8 cellular contexts compared by ENCODE assay signal in genomic region chr20:53914861-53915458, GRCh38.
DNase-seq lines count a peak whose midpoint lies in the region; ATAC-seq and TF ChIP-seq lines count a peak whose summit lies in the region.

No MANE protein-coding gene starts in this region.

- H3K4ac ChIP-seq in trophoblast cell (ENCODE audit: low read depth, low read length): no peak overlapping the region

- DNase-seq in GM23248 (no peak), SK-N-MC (ENCODE audit: low read depth, low spot score) (no peak), fibroblast of mammary gland (ENCODE audit: low read depth) (no peak), trophoblast cell (no peak), NCI-H187 (lab: John Stamatoyannopoulos, UW) (no peak), HPDE6-E6E7 (ENCODE audit: extremely low spot score) (no peak)
- no peak for DNase-seq in stimulated activated CD4-positive, alpha-beta T cell treated with anti-CD3 and anti-CD28 coated beads, Interleukin-4, amount 100 ng/mL, for 24 hours

- H3K9ac ChIP-seq in GM23248: peak overlapping the region; percentile 83
- H3K9ac ChIP-seq in SK-N-MC (ENCODE audit: insufficient read length): peak overlapping the region; percentile 85
- H3K9ac ChIP-seq in trophoblast cell (ENCODE audit: low read length): no peak overlapping the region

- no peak overlapping the region for H2BK5ac ChIP-seq in trophoblast cell (ENCODE audit: low read depth, low read length, poor library complexity)

- TF ChIP-seq CTCF in fibroblast of mammary gland (conservative IDR thresholded peaks at IDR 0.05; ENCODE audit: control insufficient read depth, insufficient read depth, low read depth, low read length): peak; percentile 21

- 6 to 8% methylated on average over 7 to 8 of the region's 8 CpGs for WGBS in GM23248 (ENCODE audit: low coverage in 1 of 2, low lambda C conversion rate in 2 of 2, missing lambda C conversion rate in 2 of 2), 2 experiments
- no CpG with 5 or more reads among the region's 8 CpGs for WGBS in trophoblast cell (ENCODE audit: extremely low coverage, insufficient coverage, insufficient read length)

- no peaks in the 10 kb centered on the region for H4K20me1 ChIP-seq in GM23248 (ENCODE audit: insufficient read depth)

- H3K18ac ChIP-seq in trophoblast cell (ENCODE audit: low read length): no peak overlapping the region

- in situ Hi-C loops in GM23248 (cut with MboI): loop anchor here (10.0 to 25.0 kb wide), 2 partner anchors 153 to 340 kb away; no protein-coding TSS in a partner anchor

- H4K12ac ChIP-seq in trophoblast cell (ENCODE audit: low read depth, low read length): no peak overlapping the region

- no peak overlapping the region for H2AK5ac ChIP-seq in trophoblast cell (ENCODE audit: low read length)

- peaks cover 40% of the 10 kb centered on the region for H3F3A ChIP-seq in GM23248 (ENCODE audit: insufficient read depth)

- no peak overlapping the region for H2BK120ac ChIP-seq in trophoblast cell (ENCODE audit: insufficient read depth, low read length, poor library complexity)

- no peak for ATAC-seq in GM18870 (IDR thresholded peaks at IDR 0.05; ENCODE audit: unreplicated experiment)

- H2AFZ ChIP-seq in GM23248: peak overlapping the region; percentile 88
- no peak overlapping the region for H2AFZ ChIP-seq in trophoblast cell (ENCODE audit: insufficient read depth, low read length, poor library complexity)

- H3K4me1 ChIP-seq in GM23248 (ENCODE audit: insufficient read depth): peaks cover 49% of the 10 kb centered on the region
- H3K4me1 ChIP-seq in trophoblast cell (ENCODE audit: control insufficient read depth in 1 of 2, insufficient read depth in 2 of 2, low read length in 2 of 2): peaks cover 4 to 12% of the 10 kb centered on the region in 2 experiments

- no peak overlapping the region for H2BK12ac ChIP-seq in trophoblast cell (ENCODE audit: low read length)

- H3K9me3 ChIP-seq in GM23248 (ENCODE audit: low read depth) (no peaks in the 10 kb centered on the region), SK-N-MC (ENCODE audit: low read depth, low read length) (no peaks in the 10 kb centered on the region), trophoblast cell (ENCODE audit: insufficient read depth, low read depth, low read length) (peaks cover 3% of the 10 kb centered on the region)

- no peak overlapping the region for H3K23ac ChIP-seq in trophoblast cell (ENCODE audit: low read length)

- H3K27me3 ChIP-seq in GM23248 (replicated peaks; ENCODE audit: insufficient read depth) (no peaks in the 10 kb centered on the region), trophoblast cell (ENCODE audit: insufficient read depth, low read length) (no peaks in the 10 kb centered on the region)

- peaks cover 18% of the 10 kb centered on the region for H3K79me1 ChIP-seq in trophoblast cell (ENCODE audit: low read length)

- H3K36me3 ChIP-seq in GM23248 (ENCODE audit: low read depth): no peaks in the 10 kb centered on the region
- H3K36me3 ChIP-seq in SK-N-MC (ENCODE audit: insufficient read depth, low read length): no peaks in the 10 kb centered on the region
- no peaks in the 10 kb centered on the region for H3K36me3 ChIP-seq in trophoblast cell (ENCODE audit: control insufficient read depth in 1 of 2, insufficient read depth in 2 of 2, low read length in 2 of 2)

- H3K79me2 ChIP-seq in GM23248 (ENCODE audit: insufficient read depth) (no peaks in the 10 kb centered on the region), trophoblast cell (ENCODE audit: control insufficient read depth, insufficient read depth, low read length, poor library complexity) (peaks cover 3% of the 10 kb centered on the region)

- peak overlapping the region; percentile 87 for H3K4me2 ChIP-seq in GM23248 (ENCODE audit: unreplicated experiment)
- peak overlapping the region; percentile 84 for H3K4me2 ChIP-seq in trophoblast cell (ENCODE audit: low read length)

- no peak overlapping the region for H3K14ac ChIP-seq in trophoblast cell (ENCODE audit: low read length)

- H3K27ac ChIP-seq in GM23248: peak overlapping the region; percentile 98
- peak overlapping the region; percentile 73 for H3K27ac ChIP-seq in SK-N-MC
- H3K27ac ChIP-seq in trophoblast cell (ENCODE audit: low read depth, low read length): peak overlapping the region; percentile 33

- peak overlapping the region; percentile 74 for H4K91ac ChIP-seq in trophoblast cell (ENCODE audit: low read depth, low read length)

- no peaks in the 10 kb centered on the region for H3K9me2 ChIP-seq in GM23248 (ENCODE audit: insufficient read depth)

- no peak overlapping the region for H4K8ac ChIP-seq in trophoblast cell (ENCODE audit: low read depth, low read length)

- peak overlapping the region; percentile 74 for H3K4me3 ChIP-seq in GM23248
- H3K4me3 ChIP-seq in SK-N-MC: peak overlapping the region; percentile 93
- peak overlapping the region; percentile 57 for H3K4me3 ChIP-seq in fibroblast of mammary gland (ENCODE audit: control insufficient read depth, low read depth, low read length)
- H3K4me3 ChIP-seq in trophoblast cell (ENCODE audit: low read depth, low read length): peak overlapping the region; percentile 66

Comparison
In these comparisons a context has a peak if more than half of its experiments do, and no peak if none do; other contexts are left out.
1. H3K27ac ChIP-seq: peak in every context shown above with its lines; median percentile 98 in GM23248; 73 in SK-N-MC; 33 in trophoblast cell.